Comparison of ENCODE assay signal across 2 cellular contexts in the genomic region with DNA sequence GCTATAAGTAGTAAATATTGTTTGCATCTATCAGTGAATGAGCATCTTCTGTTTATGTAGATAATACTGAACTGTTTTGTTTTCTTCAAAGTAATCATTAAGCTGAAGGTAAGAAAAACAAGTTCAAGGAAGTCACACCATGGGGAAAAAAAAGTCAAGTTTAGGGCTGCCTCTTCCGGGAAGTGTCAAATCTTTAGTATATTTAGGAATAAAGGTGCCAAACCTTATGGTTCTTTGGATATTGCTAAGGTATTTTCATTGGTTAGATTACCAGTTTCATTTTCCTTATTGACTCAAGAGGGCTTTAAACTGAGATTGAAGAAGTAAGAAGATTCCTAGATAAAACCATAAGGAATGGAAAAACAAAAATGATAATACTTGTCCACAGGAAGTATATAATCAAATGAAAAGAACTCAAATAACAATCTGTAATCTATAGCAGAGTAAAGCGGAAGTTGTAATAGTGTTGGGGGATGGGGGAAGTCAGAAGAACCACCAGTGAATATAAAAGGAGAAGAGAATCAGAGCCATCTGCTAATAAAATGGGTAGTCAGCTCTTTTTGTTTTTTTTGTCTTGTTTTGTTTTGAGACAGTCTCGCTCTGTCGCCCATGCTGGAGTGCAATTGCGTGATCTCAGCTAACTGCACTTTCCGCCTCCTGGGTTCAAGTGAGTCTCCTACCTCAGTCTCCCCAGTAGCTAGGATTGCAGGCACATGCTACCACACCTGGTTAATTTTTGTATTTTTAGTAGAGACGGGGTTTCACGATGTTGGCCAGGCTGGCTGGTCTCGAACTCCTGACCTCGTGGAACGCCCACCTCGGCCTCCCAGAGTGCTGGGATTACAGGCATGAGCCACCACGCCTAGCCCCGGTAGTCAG.
TF ChIP-seq lines count a peak whose summit lies in the region.

No MANE protein-coding gene starts in this region.

TF ChIP-seq in SK-N-SH, 30 proteins besides CTCF, POLR2A, EP300 and RAD21 (continued from another document):
- TF ChIP-seq FOSL2 (IDR thresholded peaks at IDR 0.05; ENCODE audit: borderline replicate concordance, low read depth), result no peak
- TF ChIP-seq TCF12 (IDR thresholded peaks at IDR 0.05), result no peak
- TF ChIP-seq MXI1 (IDR thresholded peaks at IDR 0.05; ENCODE audit: low read depth, low read length), result no peak
- no peak for TF ChIP-seq CHD2 (IDR thresholded peaks at IDR 0.05; ENCODE audit: low read length, partially characterized antibody)
- no peak for TF ChIP-seq GABPA (IDR thresholded peaks at IDR 0.05; ENCODE audit: low read depth)
- TF ChIP-seq FOXJ3 (CRISPR knock-in tag; IDR thresholded peaks at IDR 0.05), result no peak
- TF ChIP-seq, protein P1, sequence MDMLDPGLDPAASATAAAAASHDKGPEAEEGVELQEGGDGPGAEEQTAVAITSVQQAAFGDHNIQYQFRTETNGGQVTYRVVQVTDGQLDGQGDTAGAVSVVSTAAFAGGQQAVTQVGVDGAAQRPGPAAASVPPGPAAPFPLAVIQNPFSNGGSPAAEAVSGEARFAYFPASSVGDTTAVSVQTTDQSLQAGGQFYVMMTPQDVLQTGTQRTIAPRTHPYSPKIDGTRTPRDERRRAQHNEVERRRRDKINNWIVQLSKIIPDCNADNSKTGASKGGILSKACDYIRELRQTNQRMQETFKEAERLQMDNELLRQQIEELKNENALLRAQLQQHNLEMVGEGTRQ (IDR thresholded peaks at IDR 0.05; ENCODE audit: borderline replicate concordance, low read depth, low read length), result no peak
- TF ChIP-seq, protein P2, sequence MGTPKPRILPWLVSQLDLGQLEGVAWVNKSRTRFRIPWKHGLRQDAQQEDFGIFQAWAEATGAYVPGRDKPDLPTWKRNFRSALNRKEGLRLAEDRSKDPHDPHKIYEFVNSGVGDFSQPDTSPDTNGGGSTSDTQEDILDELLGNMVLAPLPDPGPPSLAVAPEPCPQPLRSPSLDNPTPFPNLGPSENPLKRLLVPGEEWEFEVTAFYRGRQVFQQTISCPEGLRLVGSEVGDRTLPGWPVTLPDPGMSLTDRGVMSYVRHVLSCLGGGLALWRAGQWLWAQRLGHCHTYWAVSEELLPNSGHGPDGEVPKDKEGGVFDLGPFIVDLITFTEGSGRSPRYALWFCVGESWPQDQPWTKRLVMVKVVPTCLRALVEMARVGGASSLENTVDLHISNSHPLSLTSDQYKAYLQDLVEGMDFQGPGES (IDR thresholded peaks at IDR 0.05; ENCODE audit: low read depth, low read length), result no peak
- no peak for TF ChIP-seq TAF1 (IDR thresholded peaks at IDR 0.05; ENCODE audit: borderline replicate concordance, low read depth, low read length)
- TF ChIP-seq ELF1 (IDR thresholded peaks at IDR 0.05), result no peak
- TF ChIP-seq POLR2AphosphoS5 (IDR thresholded peaks at IDR 0.05; ENCODE audit: low read depth, low read length), result no peak

TF ChIP-seq in SK-N-SH treated with all-trans-retinoic acid at 6 μM for 48 hours, 23 proteins besides CTCF, POLR2A, EP300 and RAD21 (continued from another document):
- TF ChIP-seq, protein P3, sequence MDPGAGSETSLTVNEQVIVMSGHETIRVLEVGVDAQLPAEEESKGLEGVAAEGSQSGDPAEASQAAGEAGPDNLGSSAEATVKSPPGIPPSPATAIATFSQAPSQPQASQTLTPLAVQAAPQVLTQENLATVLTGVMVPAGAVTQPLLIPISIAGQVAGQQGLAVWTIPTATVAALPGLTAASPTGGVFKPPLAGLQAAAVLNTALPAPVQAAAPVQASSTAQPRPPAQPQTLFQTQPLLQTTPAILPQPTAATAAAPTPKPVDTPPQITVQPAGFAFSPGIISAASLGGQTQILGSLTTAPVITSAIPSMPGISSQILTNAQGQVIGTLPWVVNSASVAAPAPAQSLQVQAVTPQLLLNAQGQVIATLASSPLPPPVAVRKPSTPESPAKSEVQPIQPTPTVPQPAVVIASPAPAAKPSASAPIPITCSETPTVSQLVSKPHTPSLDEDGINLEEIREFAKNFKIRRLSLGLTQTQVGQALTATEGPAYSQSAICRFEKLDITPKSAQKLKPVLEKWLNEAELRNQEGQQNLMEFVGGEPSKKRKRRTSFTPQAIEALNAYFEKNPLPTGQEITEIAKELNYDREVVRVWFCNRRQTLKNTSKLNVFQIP (CRISPR knock-in tag; IDR thresholded peaks at IDR 0.05; ENCODE audit: borderline replicate concordance, low read depth), result no peak
- TF ChIP-seq, protein P4, sequence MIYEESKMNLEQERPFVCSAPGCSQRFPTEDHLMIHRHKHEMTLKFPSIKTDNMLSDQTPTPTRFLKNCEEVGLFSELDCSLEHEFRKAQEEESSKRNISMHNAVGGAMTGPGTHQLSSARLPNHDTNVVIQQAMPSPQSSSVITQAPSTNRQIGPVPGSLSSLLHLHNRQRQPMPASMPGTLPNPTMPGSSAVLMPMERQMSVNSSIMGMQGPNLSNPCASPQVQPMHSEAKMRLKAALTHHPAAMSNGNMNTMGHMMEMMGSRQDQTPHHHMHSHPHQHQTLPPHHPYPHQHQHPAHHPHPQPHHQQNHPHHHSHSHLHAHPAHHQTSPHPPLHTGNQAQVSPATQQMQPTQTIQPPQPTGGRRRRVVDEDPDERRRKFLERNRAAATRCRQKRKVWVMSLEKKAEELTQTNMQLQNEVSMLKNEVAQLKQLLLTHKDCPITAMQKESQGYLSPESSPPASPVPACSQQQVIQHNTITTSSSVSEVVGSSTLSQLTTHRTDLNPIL (CRISPR knock-in tag; IDR thresholded peaks at IDR 0.05; ENCODE audit: low read depth), result no peak
